Comparison of ENCODE assay signal across 8 cellular contexts in the genomic region with DNA sequence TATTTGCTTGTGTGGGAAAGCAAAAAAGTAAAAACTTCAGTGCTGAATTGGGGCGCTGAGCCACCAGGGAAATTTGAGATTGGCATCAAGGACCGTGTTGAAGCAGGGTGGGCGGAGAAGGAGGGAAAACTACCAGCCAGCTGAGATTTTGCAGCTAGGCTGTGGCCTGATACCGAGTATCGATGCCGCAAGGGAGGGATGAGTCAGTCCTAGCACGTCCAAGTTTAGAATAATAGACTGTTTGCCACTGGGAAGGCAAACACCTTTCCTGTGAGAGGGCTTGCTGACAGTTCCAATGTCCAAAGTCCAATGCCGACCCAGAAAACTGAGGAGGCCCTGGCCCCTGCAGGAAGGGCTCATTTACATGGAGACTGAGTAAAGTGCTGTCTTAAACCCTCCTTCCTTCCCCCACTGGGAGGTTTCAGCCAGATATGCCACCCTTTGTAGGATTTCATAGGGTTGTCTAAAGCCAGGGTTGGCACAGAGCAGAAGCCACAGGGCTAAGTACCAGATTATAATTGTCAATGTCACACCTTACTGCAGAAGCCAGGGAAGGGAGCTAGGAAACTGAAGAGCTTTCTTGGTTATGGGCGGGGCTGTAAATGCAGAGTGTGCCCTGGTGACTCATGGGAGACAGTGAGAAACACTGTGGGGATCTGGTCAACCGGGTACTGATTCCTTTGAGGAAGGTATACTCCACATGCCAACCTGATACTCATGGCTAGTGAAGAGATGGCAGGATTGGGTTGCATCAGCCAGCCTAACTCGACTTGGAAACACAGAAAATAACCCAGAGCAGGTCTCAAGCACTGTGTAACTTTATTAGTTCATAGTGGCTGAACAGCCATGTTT. TPM values are rescaled to one million over a fixed set of nuclear protein-coding genes. Genes with fewer than 3 reads are reported as not detected.
DNase-seq lines count a peak whose midpoint lies in the region; ATAC-seq and TF ChIP-seq lines count a peak whose summit lies in the region.

No MANE protein-coding gene starts in this region.

- H3K4me3 ChIP-seq in SJSA1 (no peak overlapping the region), fibroblast of pulmonary artery (replicated peaks; ENCODE audit: low read depth, low read length) (no peak overlapping the region)

- H3K36me3 ChIP-seq in SJSA1: no peaks in the 10 kb centered on the region

- peak; percentile 95 for ATAC-seq in omental fat pad (ENCODE audit: low FRiP score)
- ATAC-seq in GM18873 (IDR thresholded peaks at IDR 0.05; ENCODE audit: low FRiP score, unreplicated experiment): no peak
- ATAC-seq in HG02973 (IDR thresholded peaks at IDR 0.05; ENCODE audit: unreplicated experiment): no peak

- CTCF ChIA-PET in HEK293T (lab: Yijun Ruan, JAX): interaction anchor here (0.6 to 2.4 kb wide), 3 partner anchors 53 to 162 kb away, joined by 3 to 12 read pairs (median 4); no protein-coding TSS in a partner anchor

- no peaks in the 10 kb centered on the region for H3K27me3 ChIP-seq in SJSA1 (replicated peaks)

- H3K4me1 ChIP-seq in SJSA1 (replicated peaks): peaks cover 12% of the 10 kb centered on the region

- 0 out of 2 replicates have a peak overlapping the region, but pooled peaks have one; percentile 14 for H3K27ac ChIP-seq in SJSA1

- TF ChIP-seq CTCF in fibroblast of pulmonary artery (IDR thresholded peaks at IDR 0.05; ENCODE audit: low read length, missing control alignments): no peak
- no peak for TF ChIP-seq CTCF in omental fat pad (IDR thresholded peaks at IDR 0.05)

- POLR2A ChIA-PET in HEK293T (lab: Yijun Ruan, JAX): interaction anchor here (1.4 kb wide), 1 partner anchor 10 kb away, joined by 3 read pairs; no protein-coding TSS in a partner anchor

- DNase-seq in A172 (ENCODE audit: low spot score) (peak; percentile 74), HEK293T (ENCODE audit: extremely low spot score) (peak; percentile 29), SJSA1 (ENCODE audit: low read depth in 1 of 2, low spot score in 2 of 2) (peak; percentile 16 to 44), fibroblast of pulmonary artery (ENCODE audit: low read depth) (peak; percentile 62), omental fat pad (ENCODE audit: low spot score) (no peak), medulla oblongata (ENCODE audit: extremely low spot score) (no peak)

- H3K9me3 ChIP-seq in SJSA1 (replicated peaks): no peaks in the 10 kb centered on the region

TF ChIP-seq in HEK293T, 16 proteins besides CTCF, POLR2A, EP300 and RAD21:
- TF ChIP-seq L3MBTL2 (conservative IDR thresholded peaks at IDR 0.05): no peak
- TF ChIP-seq HDGF (IDR thresholded peaks at IDR 0.05; ENCODE audit: borderline replicate concordance): no peak
- TF ChIP-seq LEF1 (IDR thresholded peaks at IDR 0.05; ENCODE audit: borderline replicate concordance): no peak
- TF ChIP-seq TARDBP (IDR thresholded peaks at IDR 0.05): no peak
- TF ChIP-seq ARNT (IDR thresholded peaks at IDR 0.05): no peak
- TF ChIP-seq CTBP1 (IDR thresholded peaks at IDR 0.05; ENCODE audit: borderline replicate concordance): no peak
- no peak for TF ChIP-seq ELF4 (IDR thresholded peaks at IDR 0.05)
- no peak for TF ChIP-seq ZNF384 (IDR thresholded peaks at IDR 0.05)
- TF ChIP-seq SUZ12 (IDR thresholded peaks at IDR 0.05): no peak
- TF ChIP-seq FOXM1 (IDR thresholded peaks at IDR 0.05; ENCODE audit: borderline replicate concordance): no peak
- TF ChIP-seq, protein P1, sequence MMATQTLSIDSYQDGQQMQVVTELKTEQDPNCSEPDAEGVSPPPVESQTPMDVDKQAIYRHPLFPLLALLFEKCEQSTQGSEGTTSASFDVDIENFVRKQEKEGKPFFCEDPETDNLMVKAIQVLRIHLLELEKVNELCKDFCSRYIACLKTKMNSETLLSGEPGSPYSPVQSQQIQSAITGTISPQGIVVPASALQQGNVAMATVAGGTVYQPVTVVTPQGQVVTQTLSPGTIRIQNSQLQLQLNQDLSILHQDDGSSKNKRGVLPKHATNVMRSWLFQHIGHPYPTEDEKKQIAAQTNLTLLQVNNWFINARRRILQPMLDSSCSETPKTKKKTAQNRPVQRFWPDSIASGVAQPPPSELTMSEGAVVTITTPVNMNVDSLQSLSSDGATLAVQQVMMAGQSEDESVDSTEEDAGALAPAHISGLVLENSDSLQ (IDR thresholded peaks at IDR 0.05): no peak
- no peak for TF ChIP-seq FOXA1 (IDR thresholded peaks at IDR 0.05)
- TF ChIP-seq NFRKB (IDR thresholded peaks at IDR 0.05): no peak
- TF ChIP-seq BHLHE40 (IDR thresholded peaks at IDR 0.05; ENCODE audit: borderline replicate concordance): no peak
- no peak for TF ChIP-seq SP1 (IDR thresholded peaks at IDR 0.05)
- no peak for TF ChIP-seq FOXK2 (IDR thresholded peaks at IDR 0.05)
TF ChIP-seq in HEK293T: peak in this region for 0.

RNA-seq across cellular contexts. Expression of a gene that starts 28.4 kb away (rescaled TPM):
- 11.6 and 12.1 TPM in 2 replicates for total RNA-seq in A172 (2014; rRNA removed; shearing (Covaris generic))
- 5.7 and 7.3 TPM in 2 replicates for total RNA-seq in SJSA1 (2014; rRNA removed; shearing (Covaris generic))
- total RNA-seq in omental fat pad: 10 to 100 TPM; 20.6 to 42.8 (median 22.4) TPM

Comparison
In these comparisons a context has a peak if more than half of its experiments do, and no peak if none do; other contexts are left out.
1. DNase-seq: peak in A172 (single experiment), HEK293T (single experiment), SJSA1 (2 of 2) and fibroblast of pulmonary artery (single experiment); none in omental fat pad (single experiment) and medulla oblongata (single experiment).